Comparison of ENCODE assay signal across 19 cellular contexts in the genomic region with DNA sequence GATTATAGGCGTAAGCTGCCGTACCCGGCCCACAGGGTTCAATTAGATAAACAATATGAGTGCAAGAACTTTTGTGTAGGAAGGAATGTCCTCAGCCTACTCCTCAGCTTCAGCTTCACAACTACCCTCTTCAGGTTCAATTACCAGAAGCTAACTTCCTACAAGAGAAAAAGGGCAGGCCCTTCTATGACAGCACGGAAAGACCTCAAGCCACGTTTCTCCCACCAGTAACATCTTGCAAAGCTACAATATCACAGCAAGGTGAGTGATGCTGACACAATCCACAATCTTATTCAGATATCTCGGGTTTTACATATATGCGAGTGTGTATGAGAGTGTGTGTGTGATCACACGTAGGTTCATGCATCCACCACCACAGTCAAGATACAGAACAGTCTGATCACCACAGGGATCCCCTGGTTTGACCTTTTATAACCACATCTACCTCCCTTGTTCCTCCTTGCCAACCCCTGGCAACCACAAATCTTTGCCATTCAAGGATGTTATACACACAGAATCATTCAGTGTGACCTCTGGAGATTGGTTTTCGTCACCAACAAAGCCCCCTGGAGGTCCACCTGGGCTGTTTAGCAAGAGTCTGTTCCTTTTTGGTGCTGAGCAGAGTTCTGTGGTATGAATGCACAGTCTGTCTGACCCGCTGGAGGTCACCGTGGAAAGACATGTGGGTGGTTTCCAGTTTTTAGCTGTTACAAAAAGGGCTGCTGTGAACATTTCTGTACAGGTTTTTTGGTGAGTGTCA.
DNase-seq lines count a peak whose midpoint lies in the region; ATAC-seq and TF ChIP-seq lines count a peak whose summit lies in the region.
"Had no signal": no experiment of that assay in that cellular context is flagged by ENCODE, and none has a peak within 500 bp of the region (broad histone marks: within the 10 kb centered on the region; RNA-seq: fewer than 3 reads in every experiment).

No MANE protein-coding gene starts in this region.

- H3K27me3 ChIP-seq in DND-41 (ENCODE audit: insufficient read depth, low read length, poor library complexity): no peaks in the 10 kb centered on the region
- H3K27me3 ChIP-seq: brain microvascular endothelial cell, esophagus squamous epithelium, heart left ventricle had no signal

- H3K4me1 ChIP-seq in DND-41 (ENCODE audit: insufficient read depth, low read length): no peaks in the 10 kb centered on the region

- H3K4me3 ChIP-seq in DND-41 (ENCODE audit: low read depth in 1 of 2, low read length in 2 of 2) (no peak overlapping the region), astrocyte of the spinal cord (ENCODE audit: low read depth, low read length) (no peak overlapping the region)
- H3K4me3 ChIP-seq: esophagus squamous epithelium, heart left ventricle, psoas muscle had no signal

- in situ Hi-C loops in astrocyte of the spinal cord (cut with HindIII; ENCODE audit: low sequenced_read_pairs): no loop called here

- TF ChIP-seq CTCF in DND-41 (IDR thresholded peaks at IDR 0.05; ENCODE audit: borderline replicate concordance, extremely low read depth, low read length, poor library complexity, severe bottlenecking) (no peak), astrocyte of the spinal cord (IDR thresholded peaks at IDR 0.05; ENCODE audit: low read depth, low read length) (no peak), GM20000 (IDR thresholded peaks at IDR 0.05; ENCODE audit: extremely low read depth, missing control alignments) (no peak)

- H3K9ac ChIP-seq in DND-41 (ENCODE audit: low read depth, low read length): no peak overlapping the region

- H3K4me2 ChIP-seq in DND-41 (ENCODE audit: insufficient read depth, low read length): no peak overlapping the region

- H3K27ac ChIP-seq in DND-41 (ENCODE audit: low read length): no peak overlapping the region
- H3K27ac ChIP-seq: brain microvascular endothelial cell, esophagus squamous epithelium, psoas muscle had no signal

- no peaks in the 10 kb centered on the region for H3K27me3 Mint-ChIP-seq in T-helper 2 cell treated with Interferon-gamma antibody and Interleukin-4, amounts not matched to agents 5 μg/mL and 100 μg/mL, for 36 hours (ENCODE audit: low read depth)
- H3K27me3 Mint-ChIP-seq: B cell, memory B cell had no signal

- no peak overlapping the region for H2AFZ ChIP-seq in DND-41 (ENCODE audit: low read depth, low read length)

- H3K79me2 ChIP-seq in DND-41 (ENCODE audit: insufficient read depth, low read length): no peaks in the 10 kb centered on the region

- H3K4me1 Mint-ChIP-seq in T-helper 2 cell treated with Interferon-gamma antibody and Interleukin-4, amounts not matched to agents 5 μg/mL and 100 μg/mL, for 36 hours (ENCODE audit: low read depth): peaks cover 5% of the 10 kb centered on the region
- H3K4me1 Mint-ChIP-seq: B cell, memory B cell had no signal

- no peaks in the 10 kb centered on the region for H3K9me3 Mint-ChIP-seq in T-helper 2 cell treated with Interferon-gamma antibody and Interleukin-4, amounts not matched to agents 5 μg/mL and 100 μg/mL, for 36 hours
- H3K9me3 Mint-ChIP-seq: memory B cell; T-helper 1 cell treated with Interleukin-12 subunit alpha and Interleukin-12 subunit beta and Interleukin-4 antibody, amounts not matched to agents 30 μg/mL and 1 μg/mL, for 36 hours had no signal

- H3K36me3 Mint-ChIP-seq in T-helper 2 cell treated with Interferon-gamma antibody and Interleukin-4, amounts not matched to agents 5 μg/mL and 100 μg/mL, for 36 hours (ENCODE audit: low read depth): peaks cover 60% of the 10 kb centered on the region

- no peak overlapping the region for H3K4me3 Mint-ChIP-seq in T-helper 2 cell treated with Interferon-gamma antibody and Interleukin-4, amounts not matched to agents 5 μg/mL and 100 μg/mL, for 36 hours
- H3K4me3 Mint-ChIP-seq: B cell; memory B cell; nephron; T-helper 1 cell treated with Interleukin-12 subunit alpha and Interleukin-12 subunit beta and Interleukin-4 antibody, amounts not matched to agents 30 μg/mL and 1 μg/mL, for 36 hours had no signal

- H3K27ac Mint-ChIP-seq in T-helper 2 cell treated with Interferon-gamma antibody and Interleukin-4, amounts not matched to agents 5 μg/mL and 100 μg/mL, for 36 hours: no peak overlapping the region
- H3K27ac Mint-ChIP-seq: B cell; memory B cell; T-helper 1 cell treated with Interleukin-12 subunit alpha and Interleukin-12 subunit beta and Interleukin-4 antibody, amounts not matched to agents 30 μg/mL and 1 μg/mL, for 36 hours had no signal

- DNase-seq in DND-41 (no peak), astrocyte of the spinal cord (ENCODE audit: low read depth, low spot score) (peak; percentile 22), GM20000 (ENCODE audit: low spot score) (no peak), NCI-H748 treated with DMSO at 0.1 percent for 48 hours (lab: John Stamatoyannopoulos, UW) (no peak)
- DNase-seq in T-helper 2 cell treated with Interferon-gamma antibody and Interleukin-4, amounts not matched to agents 5 μg/mL and 100 μg/mL, for 36 hours (ENCODE audit: low spot score): peak; percentile 49
- DNase-seq in stimulated activated CD8-positive, alpha-beta memory T cell treated with anti-CD3 and anti-CD28 coated beads, Interleukin-4, amount 100 ng/mL, for 48 hours: peak; percentile 42
- DNase-seq in stimulated activated CD4-positive, alpha-beta T cell treated with anti-CD3 and anti-CD28 coated beads, Interleukin-12 subunit alpha, Interleukin-12 subunit beta, amount 100 ng/mL, for 4 hours: no peak
- DNase-seq: activated CD4-positive, CD25-positive, alpha-beta regulatory T cell treated with anti-CD3 and anti-CD28 coated beads, Interleukin-2, amount 50 U/mL, for 72 hours; brain microvascular endothelial cell; esophagus squamous epithelium; NCI-H226; psoas muscle; Right ventricle myocardium superior had no signal

- ATAC-seq in DND-41 (ENCODE audit: insufficient read depth, low read depth) (0 out of 3 replicates have a peak, but pooled peaks have one; percentile 22), GM21529 (IDR thresholded peaks at IDR 0.05; ENCODE audit: unreplicated experiment) (no peak)
- ATAC-seq: heart left ventricle, psoas muscle had no signal

- H4K20me1 ChIP-seq in DND-41 (ENCODE audit: insufficient read depth, low read length): no peaks in the 10 kb centered on the region

- H3K36me3 ChIP-seq in DND-41 (ENCODE audit: insufficient read depth, low read length): peaks cover 46% of the 10 kb centered on the region

- H3K9me3 ChIP-seq in DND-41 (ENCODE audit: insufficient read depth, low read length, severe bottlenecking): no peaks in the 10 kb centered on the region
- H3K9me3 ChIP-seq: esophagus squamous epithelium, psoas muscle had no signal

Comparison
In these comparisons a context has a peak if more than half of its experiments do, and no peak if none do; other contexts are left out.
1. DNase-seq: peak in T-helper 2 cell treated with Interferon-gamma antibody and Interleukin-4, amounts not matched to agents 5 μg/mL and 100 μg/mL, for 36 hours (single experiment), astrocyte of the spinal cord (single experiment) and stimulated activated CD8-positive, alpha-beta memory T cell treated with anti-CD3 and anti-CD28 coated beads, Interleukin-4, amount 100 ng/mL, for 48 hours (single experiment); none in DND-41 (single experiment), GM20000 (single experiment), stimulated activated CD4-positive, alpha-beta T cell treated with anti-CD3 and anti-CD28 coated beads, Interleukin-12 subunit alpha, Interleukin-12 subunit beta, amount 100 ng/mL, for 4 hours (single experiment) and NCI-H748 treated with DMSO at 0.1 percent for 48 hours (single experiment).